In the genomic region with DNA sequence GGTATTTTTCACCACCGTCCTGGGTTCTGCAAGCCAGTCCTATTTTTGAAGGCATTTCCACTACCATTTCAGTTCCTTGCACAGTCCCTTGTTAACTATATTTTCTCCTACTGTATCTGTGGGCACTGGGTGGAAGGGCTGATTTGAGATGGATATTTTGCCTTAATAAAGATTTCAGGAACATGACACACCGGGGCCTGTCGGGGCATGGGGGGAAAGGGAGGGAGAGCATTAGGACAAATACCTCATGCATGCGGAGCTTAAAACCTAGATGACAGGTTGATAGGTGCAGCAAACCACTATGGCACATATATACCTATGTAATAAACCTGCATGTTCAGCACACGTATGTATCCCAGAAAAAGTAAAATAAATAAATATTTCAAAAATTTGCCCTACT, we compare ENCODE assay signal across 26 cellular contexts. TPM values are rescaled to one million over a fixed set of nuclear protein-coding genes. Genes with fewer than 3 reads are reported as not detected.
DNase-seq lines count a peak whose midpoint lies in the region; ATAC-seq and TF ChIP-seq lines count a peak whose summit lies in the region.
"Had no signal": no experiment of that assay in that cellular context is flagged by ENCODE, and none has a peak within 500 bp of the region (broad histone marks: within the 10 kb centered on the region; RNA-seq: fewer than 3 reads in every experiment).

No MANE protein-coding gene starts in this region.

- peaks cover 78% of the 10 kb centered on the region for H3K36me3 ChIP-seq in endodermal cell (ENCODE audit: control insufficient read depth, insufficient read depth, low read length)
- H3K36me3 ChIP-seq in subcutaneous abdominal adipose tissue (ENCODE audit: control insufficient read depth in 5 of 5, insufficient read depth in 5 of 5, low read length in 5 of 5) = peaks cover 34 to 50% (median 42%) of the 10 kb centered on the region in 5 donors

- no peak for TF ChIP-seq CTCF in endodermal cell (conservative IDR thresholded peaks at IDR 0.05)

- no peaks in the 10 kb centered on the region for H3K9me3 Mint-ChIP-seq in activated naive CD4-positive, alpha-beta T cell treated with anti-CD3 and anti-CD28 coated beads, Interleukin-2, amount 50 U/mL, for 24 hours
- H3K9me3 Mint-ChIP-seq in T-cell (no peaks in the 10 kb centered on the region), endodermal cell (no peaks in the 10 kb centered on the region)
- H3K9me3 Mint-ChIP-seq: CD14-positive monocyte had no signal

- POLR2A ChIA-PET in T-cell (lab: Charles Lee) = no interaction called here

- no peak for DNase-seq in activated naive CD4-positive, alpha-beta T cell treated with anti-CD3 and anti-CD28 coated beads, Interleukin-2, amount 50 U/mL, for 16 hours
- no peak for DNase-seq in T-cell
- no peak for DNase-seq in endodermal cell
- DNase-seq in T-helper 1 cell = no peak
- no peak for DNase-seq in DMS153 treated with DMSO at 0.1 percent for 48 hours (lab: John Stamatoyannopoulos, UW; ENCODE audit: unreplicated experiment)
- DNase-seq: COR-L47, DMS79 treated with DMSO at 0.1 percent for 48 hours, GM23248, HCEC 1CT, MM.1S, NCI-H1092, NCI-H1436, NCI-H2029, NCI-H2171, NCI-H345, NCI-H524 treated with DMSO at 0.1 percent for 48 hours, NCI-H82, SIG-M5, SK-N-SH had no signal

- ATAC-seq in T-cell (replicated peaks in 1 of 4) = no peak
- ATAC-seq: GM12878, K562, Panc1 had no signal

- H3K9me3 ChIP-seq in endodermal cell (ENCODE audit: control insufficient read depth, low read length) = no peaks in the 10 kb centered on the region
- H3K9me3 ChIP-seq in subcutaneous abdominal adipose tissue (ENCODE audit: control insufficient read depth in 5 of 5, low read length in 5 of 5) = no peaks in the 10 kb centered on the region
- H3K9me3 ChIP-seq: SK-N-SH had no signal

- no peaks in the 10 kb centered on the region for H3K27me3 ChIP-seq in endodermal cell (ENCODE audit: control insufficient read depth, insufficient read depth, low read length, poor library complexity, severe bottlenecking)
- no peaks in the 10 kb centered on the region for H3K27me3 ChIP-seq in subcutaneous abdominal adipose tissue (ENCODE audit: control insufficient read depth in 5 of 5, insufficient read depth in 4 of 5, low read length in 5 of 5)

- H3K4me1 Mint-ChIP-seq in activated naive CD4-positive, alpha-beta T cell treated with anti-CD3 and anti-CD28 coated beads, Interleukin-2, amount 50 U/mL, for 24 hours = peaks cover 59% of the 10 kb centered on the region
- H3K4me1 Mint-ChIP-seq in T-cell (peaks cover 55 to 67% (median 59%) of the 10 kb centered on the region in 3 donors), endodermal cell (no peaks in the 10 kb centered on the region)

- H3K27ac ChIP-seq in endodermal cell (ENCODE audit: low read depth, low read length) = no peak overlapping the region
- H3K27ac ChIP-seq in subcutaneous abdominal adipose tissue (ENCODE audit: low read depth, low read length) = peak overlapping the region; percentile 43
- H3K27ac ChIP-seq: GM23248 had no signal

- H3K36me3 Mint-ChIP-seq in activated naive CD4-positive, alpha-beta T cell treated with anti-CD3 and anti-CD28 coated beads, Interleukin-2, amount 50 U/mL, for 24 hours = peaks cover 26% of the 10 kb centered on the region
- H3K36me3 Mint-ChIP-seq in T-cell = peaks cover 66% of the 10 kb centered on the region
- peaks cover 62% of the 10 kb centered on the region for H3K36me3 Mint-ChIP-seq in endodermal cell (ENCODE audit: low read depth)

- H3K4me3 Mint-ChIP-seq in activated naive CD4-positive, alpha-beta T cell treated with anti-CD3 and anti-CD28 coated beads, Interleukin-2, amount 50 U/mL, for 24 hours = no peak overlapping the region
- H3K4me3 Mint-ChIP-seq in T-cell (no peak overlapping the region), endodermal cell (no peak overlapping the region)
- H3K4me3 Mint-ChIP-seq: B cell, CD14-positive monocyte had no signal

- WGBS in endodermal cell (ENCODE audit: insufficient coverage in 1 of 2, insufficient read length in 1 of 2), 2 experiments = 93 to 96% methylated on average over 4 to 5 of the region's 5 CpGs

- H3K27ac Mint-ChIP-seq in activated naive CD4-positive, alpha-beta T cell treated with anti-CD3 and anti-CD28 coated beads, Interleukin-2, amount 50 U/mL, for 24 hours = peak overlapping the region; percentile 47
- peak overlapping the region; percentile 61 to 68 for H3K27ac Mint-ChIP-seq in T-cell
- H3K27ac Mint-ChIP-seq in endodermal cell = peak overlapping the region; percentile 55
- H3K27ac Mint-ChIP-seq: B cell had no signal

- H3K4me3 ChIP-seq in endodermal cell (ENCODE audit: low read length) (no peak overlapping the region), subcutaneous abdominal adipose tissue (ENCODE audit: low read depth in 1 of 5, low read length in 5 of 5) (no peak overlapping the region)
- H3K4me3 ChIP-seq: GM12878, GM23248, K562 had no signal

- no peaks in the 10 kb centered on the region for H3K4me1 ChIP-seq in endodermal cell (ENCODE audit: control insufficient read depth, insufficient read depth, low read length)
- H3K4me1 ChIP-seq in subcutaneous abdominal adipose tissue (ENCODE audit: control insufficient read depth in 5 of 5, insufficient read depth in 5 of 5, low read length in 5 of 5) = peaks cover 0 to 14% (median 0%) of the 10 kb centered on the region in 5 donors

- H3K9ac ChIP-seq in endodermal cell (ENCODE audit: extremely low read depth, low read length, poor library complexity, severe bottlenecking) = no peak overlapping the region
- no peak overlapping the region for H3K9ac ChIP-seq in subcutaneous abdominal adipose tissue (ENCODE audit: low read length in 5 of 5)
- H3K9ac ChIP-seq: GM23248, SK-N-SH had no signal

- CTCF ChIA-PET in T-cell (lab: Charles Lee) = interaction anchor here in 1 of 2 donors (0.6 kb wide), 1 partner anchor 233 kb away, joined by 7 read pairs; no protein-coding TSS in a partner anchor

- no peaks in the 10 kb centered on the region for H3K27me3 Mint-ChIP-seq in activated naive CD4-positive, alpha-beta T cell treated with anti-CD3 and anti-CD28 coated beads, Interleukin-2, amount 50 U/mL, for 24 hours
- H3K27me3 Mint-ChIP-seq in T-cell (no peaks in the 10 kb centered on the region), endodermal cell (ENCODE audit: insufficient read depth) (no peaks in the 10 kb centered on the region)
- H3K27me3 Mint-ChIP-seq: B cell had no signal

RNA-seq across cellular contexts. Expression of a gene that starts 22.4 kb away (rescaled TPM):
- total RNA-seq in T-cell (100 to 1,000 TPM in 4 of 5 donors, 10 to 100 TPM in 1; 90.3 to 164 (median 152) TPM), endodermal cell (10 to 100 TPM; 35.2 to 38.3 TPM)
- 29.6 TPM for polyA plus RNA-seq in endodermal cell (2013, experiment 1 of 2)
- polyA plus RNA-seq in endodermal cell (2013, experiment 2 of 2) = 28.6 TPM
